8 cellular contexts compared by ENCODE assay signal in the genomic region with DNA sequence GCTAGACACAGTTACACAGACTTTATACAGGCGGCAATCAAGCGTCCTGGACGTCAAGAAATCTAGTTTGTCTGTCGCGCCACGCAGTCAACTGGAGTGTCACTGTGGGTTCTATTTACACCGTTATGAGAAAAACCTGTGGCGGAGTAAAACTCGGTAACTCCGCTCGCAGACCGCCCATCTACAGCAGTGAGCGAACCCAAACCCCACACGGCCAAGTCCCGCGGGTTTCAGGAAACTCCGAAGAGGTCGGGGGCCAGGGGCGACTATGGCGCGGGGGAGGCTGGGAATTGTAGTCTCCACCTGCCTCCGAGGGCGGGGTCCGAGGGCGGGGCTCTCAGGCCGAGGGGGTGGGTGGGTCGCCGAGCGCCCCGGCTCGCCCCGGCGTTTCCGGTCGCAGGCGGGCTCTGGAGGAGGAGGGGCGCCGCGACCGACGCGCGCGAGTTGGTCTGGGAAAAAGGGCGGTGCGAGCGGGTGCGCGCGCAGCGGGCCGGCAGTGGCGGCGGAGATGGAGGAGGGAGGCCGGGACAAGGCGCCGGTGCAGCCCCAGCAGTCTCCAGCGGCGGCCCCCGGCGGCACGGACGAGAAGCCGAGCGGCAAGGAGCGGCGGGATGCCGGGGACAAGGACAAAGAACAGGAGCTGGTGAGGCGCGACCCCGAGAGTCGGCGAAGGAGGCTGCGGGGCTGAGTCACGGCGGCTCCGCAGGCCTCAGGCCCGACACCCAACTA.
DNase-seq lines count a peak whose midpoint lies in the region; ATAC-seq lines count a peak whose summit lies in the region.

Gene PSMD2 (plus strand): TSS at position 483 of the 729 bp plus-strand sequence. CDS start 26 bp downstream, at position 509.

- peak within 1 kb of the TSS; percentile 94 for H3K4me2 ChIP-seq in BLaER1

- peaks cover 40% of the 10 kb centered on the region for H3K36me3 ChIP-seq in BLaER1

- peaks cover 23% of the 10 kb centered on the region for H3K4me1 ChIP-seq in BLaER1

- peak within 1 kb of the TSS; percentile 98 for H3K4me3 ChIP-seq in BLaER1

- H3K27ac ChIP-seq in BLaER1 (peak within 1 kb of the TSS; percentile 89), cingulate gyrus (ENCODE audit: low read depth, low read length) (peak within 1 kb of the TSS; percentile 87)

- H3K27me3 ChIP-seq in BLaER1 = no peaks in the 10 kb centered on the region

- no peaks in the 10 kb centered on the region for H3K9me3 ChIP-seq in BLaER1

- peak within 1 kb of the TSS; percentile 95 for H3K9ac ChIP-seq in BLaER1

- peak; percentile 93 for ATAC-seq in GM19328 (IDR thresholded peaks at IDR 0.05; ENCODE audit: unreplicated experiment)
- ATAC-seq in HG03469 (IDR thresholded peaks at IDR 0.05; ENCODE audit: unreplicated experiment) = peak; percentile 79

- H4K20me1 ChIP-seq in BLaER1 = peaks cover 47% of the 10 kb centered on the region

- DNase-seq in NCI-H526 (lab: John Stamatoyannopoulos, UW) (peak; percentile 92 to 99), kidney tubule cell (ENCODE audit: low spot score) (peak; percentile 97)
- DNase-seq in activated CD4-positive, alpha-beta T cell treated with anti-CD3 and anti-CD28 coated beads for 48 hours = peak; percentile 99
- DNase-seq in stimulated activated CD4-positive, alpha-beta T cell treated with anti-CD3 and anti-CD28 coated beads, Interleukin-1b, Interleukin-23, amount 100 ng/mL, for 1 hour (ENCODE audit: low read depth in 2 of 2) = peak; percentile 97

Comparison
In these comparisons a context has a peak if more than half of its experiments do, and no peak if none do; other contexts are left out.
1. Peak in every context shown above with its lines: DNase-seq, ATAC-seq, H3K4me3 ChIP-seq and H3K27ac ChIP-seq.